12 cellular contexts compared by ENCODE assay signal in the genomic region with DNA sequence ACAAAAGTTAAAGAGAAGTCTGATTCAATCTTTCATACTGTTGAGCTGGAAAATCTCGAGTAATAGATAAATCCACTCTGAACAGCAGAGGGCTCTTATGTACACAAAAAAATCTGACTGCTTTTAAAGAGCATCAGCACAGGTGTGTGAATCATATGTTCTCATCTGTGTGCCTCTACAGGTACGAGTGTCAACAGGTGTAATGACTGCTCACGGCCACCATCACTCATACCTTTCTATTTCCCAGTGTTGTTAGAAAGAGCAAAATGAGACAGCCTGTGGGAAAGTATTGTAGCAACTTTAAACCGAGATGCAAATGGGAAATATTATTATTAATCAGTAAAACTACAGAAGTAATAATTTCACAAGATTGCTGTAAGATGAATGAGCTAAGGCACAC. TPM values are rescaled to one million over a fixed set of nuclear protein-coding genes. Genes with fewer than 3 reads are reported as not detected.
A peak's percentile ranks its signal among the peaks of the same experiment; 100 is the strongest.
DNase-seq lines count a peak whose midpoint lies in the region; ATAC-seq, FAIRE-seq and TF ChIP-seq lines count a peak whose summit lies in the region.
"Had no signal": no experiment of that assay in that cellular context is flagged by ENCODE, and none has a peak within 500 bp of the region (broad histone marks: within the 10 kb centered on the region; RNA-seq: fewer than 3 reads in every experiment).

No MANE protein-coding gene starts in this region.

- no peak overlapping the region for H3K4me3 Mint-ChIP-seq in MCF 10A (ENCODE audit: unreplicated experiment)
- H3K4me3 Mint-ChIP-seq in immature natural killer cell: no peak overlapping the region
- H3K4me3 Mint-ChIP-seq: central memory CD8-positive, alpha-beta T cell had no signal

- ATAC-seq in upper lobe of right lung (peak; percentile 68), GM19351 (IDR thresholded peaks at IDR 0.05; ENCODE audit: unreplicated experiment) (no peak)

- H3K36me3 Mint-ChIP-seq in MCF 10A (ENCODE audit: insufficient read depth, unreplicated experiment): no peaks in the 10 kb centered on the region
- H3K36me3 Mint-ChIP-seq in immature natural killer cell: no peaks in the 10 kb centered on the region

- H3K4me1 ChIP-seq in breast epithelium (no peaks in the 10 kb centered on the region), endothelial cell of umbilical vein (ENCODE audit: control insufficient read depth, extremely low read depth, insufficient read depth, low read length) (no peaks in the 10 kb centered on the region), upper lobe of right lung (no peaks in the 10 kb centered on the region)

- POLR2A ChIA-PET in MCF 10A (lab: Yijun Ruan, JAX) (interaction anchor here (0.7 to 1.5 kb wide), 6 partner anchors 16 to 499 kb away, joined by 3 to 7 read pairs (median 4); a partner anchor contains a TSS), endothelial cell of umbilical vein (lab: Charles Lee) (no interaction called here)

- H3K4me1 Mint-ChIP-seq in MCF 10A (ENCODE audit: insufficient read depth, unreplicated experiment): peaks cover 14% of the 10 kb centered on the region
- peaks cover 2 to 5% of the 10 kb centered on the region in 2 donors for H3K4me1 Mint-ChIP-seq in immature natural killer cell

- H3K4me3 ChIP-seq in breast epithelium (no peak overlapping the region), endothelial cell of umbilical vein (replicated peaks in 1 of 3; ENCODE audit: insufficient read depth in 1 of 3, low read depth in 1 of 3, low read length in 3 of 3) (no peak overlapping the region), upper lobe of right lung (no peak overlapping the region)
- H3K4me3 ChIP-seq: BLaER1 treated with 17β-estradiol and CSF1 and Interleukin-3, amounts not matched to agents 10 nM and 100 nM; SK-N-MC had no signal

- DNase-seq in MCF 10A (ENCODE audit: unreplicated experiment): peak; percentile 54
- no peak for DNase-seq in breast epithelium (ENCODE audit: low spot score in 2 of 2)
- peak; percentile 59 to 76 for DNase-seq in NCI-H526 (lab: John Stamatoyannopoulos, UW)
- DNase-seq in endothelial cell of umbilical vein (ENCODE audit: low read depth, low spot score): no peak
- DNase-seq in upper lobe of right lung: no peak
- DNase-seq in GM10266 (ENCODE audit: extremely low spot score): no peak
- DNase-seq in immature natural killer cell: no peak
- DNase-seq: activated CD8-positive, alpha-beta memory T cell treated with anti-CD3 and anti-CD28 coated beads, Interleukin-2, amount 50 U/mL, for 48 hours had no signal

- BruUV-seq in MCF 10A (replicated peaks; lab: Mats Ljungman, UMichigan): no TSS peak
- no TSS peak for BruUV-seq in endothelial cell of umbilical vein (replicated peaks; lab: Mats Ljungman, UMichigan)

- no peak overlapping the region for H3K9ac ChIP-seq in endothelial cell of umbilical vein (replicated peaks; ENCODE audit: extremely low read depth, insufficient read depth, low read length)
- H3K9ac ChIP-seq: BLaER1 treated with 17β-estradiol and CSF1 and Interleukin-3, amounts not matched to agents 10 nM and 100 nM had no signal

- TF ChIP-seq POLR2A in breast epithelium (IDR thresholded peaks at IDR 0.05) (no peak), endothelial cell of umbilical vein (IDR thresholded peaks at IDR 0.05; ENCODE audit: low read depth, low read length) (no peak)

- H3K27ac ChIP-seq in breast epithelium (no peak overlapping the region), endothelial cell of umbilical vein (ENCODE audit: insufficient read depth, low read depth, low read length) (no peak overlapping the region), upper lobe of right lung (no peak overlapping the region)
- H3K27ac ChIP-seq: BLaER1 treated with 17β-estradiol and CSF1 and Interleukin-3, amounts not matched to agents 10 nM and 100 nM; SK-N-MC had no signal

- H3K27me3 Mint-ChIP-seq in MCF 10A (ENCODE audit: insufficient read depth, unreplicated experiment) (no peaks in the 10 kb centered on the region), immature natural killer cell (ENCODE audit: low read depth in 3 of 3) (peaks cover 2 to 5% (median 2%) of the 10 kb centered on the region in 3 donors)

- H3K27ac Mint-ChIP-seq in MCF 10A (ENCODE audit: low read depth, unreplicated experiment) (no peak overlapping the region), immature natural killer cell (no peak overlapping the region)

- intact Hi-C loops in MCF 10A (cut with micrococcal nuclease): loop anchor here (10.0 kb wide), 1 partner anchor 824 kb away; no protein-coding TSS in a partner anchor
- intact Hi-C loops in breast epithelium (cut with DNase I; ENCODE audit: low total_unique reads): no loop called here
- intact Hi-C loops in endothelial cell of umbilical vein (cut with micrococcal nuclease): no loop called here
- intact Hi-C loops in upper lobe of right lung (cut with DNase I): no loop called here

- no peaks in the 10 kb centered on the region for H3K9me1 ChIP-seq in endothelial cell of umbilical vein (replicated peaks; ENCODE audit: control insufficient read depth, extremely low read depth, insufficient read depth, low read length)

- no peak overlapping the region for H3K4me2 ChIP-seq in endothelial cell of umbilical vein (ENCODE audit: insufficient read depth, low read length)

- peak; percentile 54 for FAIRE-seq in endothelial cell of umbilical vein (lab: Jason Lieb, UNC)

- H3K9me3 Mint-ChIP-seq in MCF 10A (ENCODE audit: unreplicated experiment) (peaks cover 7% of the 10 kb centered on the region), immature natural killer cell (no peaks in the 10 kb centered on the region)
- H3K9me3 Mint-ChIP-seq: central memory CD8-positive, alpha-beta T cell had no signal

- H3K27me3 ChIP-seq in breast epithelium (no peaks in the 10 kb centered on the region), endothelial cell of umbilical vein (ENCODE audit: control insufficient read depth in 2 of 2, insufficient read depth in 2 of 2, low read length in 2 of 2) (no peaks in the 10 kb centered on the region), upper lobe of right lung (no peaks in the 10 kb centered on the region)
- H3K27me3 ChIP-seq: BLaER1 treated with 17β-estradiol and CSF1 and Interleukin-3, amounts not matched to agents 10 nM and 100 nM had no signal

- H2AFZ ChIP-seq in endothelial cell of umbilical vein (ENCODE audit: low read depth, low read length): no peak overlapping the region

- H3K36me3 ChIP-seq in breast epithelium (no peaks in the 10 kb centered on the region), endothelial cell of umbilical vein (ENCODE audit: control insufficient read depth in 2 of 2, extremely low read depth in 1 of 2, insufficient read depth in 2 of 2, low read length in 2 of 2) (no peaks in the 10 kb centered on the region), upper lobe of right lung (no peaks in the 10 kb centered on the region)
- H3K36me3 ChIP-seq: BLaER1 treated with 17β-estradiol and CSF1 and Interleukin-3, amounts not matched to agents 10 nM and 100 nM had no signal

- TF ChIP-seq CTCF in MCF 10A (IDR thresholded peaks at IDR 0.05; ENCODE audit: unreplicated experiment) (peak; percentile 33), breast epithelium (IDR thresholded peaks at IDR 0.05) (no peak), endothelial cell of umbilical vein (IDR thresholded peaks at IDR 0.05; ENCODE audit: extremely low read depth in 1 of 2, insufficient read depth in 1 of 2, low read depth in 1 of 2, low read length in 2 of 2) (no peak), upper lobe of right lung (IDR thresholded peaks at IDR 0.05) (no peak), GM10266 (IDR thresholded peaks at IDR 0.05; ENCODE audit: control insufficient read depth, insufficient read depth, low read depth, missing control alignments) (no peak)

- dilution Hi-C loops in endothelial cell of umbilical vein (cut with MboI; ENCODE audit: extremely low pct_ligation_motif_present, low sequenced_read_pairs): no loop called here

- H3K9me3 ChIP-seq in breast epithelium (no peaks in the 10 kb centered on the region), endothelial cell of umbilical vein (replicated peaks; ENCODE audit: control insufficient read depth, insufficient read depth, low read length) (no peaks in the 10 kb centered on the region), upper lobe of right lung (no peaks in the 10 kb centered on the region)
- H3K9me3 ChIP-seq: BLaER1 treated with 17β-estradiol and CSF1 and Interleukin-3, amounts not matched to agents 10 nM and 100 nM had no signal

- no peaks in the 10 kb centered on the region for H4K20me1 ChIP-seq in endothelial cell of umbilical vein (replicated peaks; ENCODE audit: control insufficient read depth, extremely low read depth, insufficient read depth, low read length)
- H4K20me1 ChIP-seq: BLaER1 treated with 17β-estradiol and CSF1 and Interleukin-3, amounts not matched to agents 10 nM and 100 nM had no signal

- H3K79me2 ChIP-seq in endothelial cell of umbilical vein (ENCODE audit: control insufficient read depth, insufficient read depth, low read length): no peaks in the 10 kb centered on the region

- CTCF ChIA-PET in MCF 10A (lab: Yijun Ruan, JAX) (interaction anchor here (0.7 to 3.5 kb wide), 21 partner anchors 11 to 820 kb away, joined by 3 to 59 read pairs (median 3); no protein-coding TSS in a partner anchor), endothelial cell of umbilical vein (lab: Charles Lee) (interaction anchor here (0.7 to 1.9 kb wide), 4 partner anchors 9 to 478 kb away, joined by 3 to 8 read pairs (median 4); no protein-coding TSS in a partner anchor)

TF ChIP-seq in endothelial cell of umbilical vein, 7 proteins besides CTCF, POLR2A, EP300 and RAD21 (continues in another document):
- TF ChIP-seq FOS (IDR thresholded peaks at IDR 0.05; ENCODE audit: borderline replicate concordance, insufficient read depth, low read length): no peak
- no peak for TF ChIP-seq POLR2AphosphoS5 (IDR thresholded peaks at IDR 0.05; ENCODE audit: insufficient read depth, low read depth, low read length)
- no peak for TF ChIP-seq EZH2 (IDR thresholded peaks at IDR 0.05; ENCODE audit: borderline replicate concordance, low read depth, low read length, severe bottlenecking)
- TF ChIP-seq, protein P1, sequence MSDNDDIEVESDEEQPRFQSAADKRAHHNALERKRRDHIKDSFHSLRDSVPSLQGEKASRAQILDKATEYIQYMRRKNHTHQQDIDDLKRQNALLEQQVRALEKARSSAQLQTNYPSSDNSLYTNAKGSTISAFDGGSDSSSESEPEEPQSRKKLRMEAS (IDR thresholded peaks at IDR 0.05; ENCODE audit: insufficient read depth, insufficient read length): no peak

RNA-seq across cellular contexts. Expression of a gene that starts 49.0 kb away (rescaled TPM):
- total RNA-seq in MCF 10A (2022): 38.2 and 41.9 TPM in 2 replicates
- total RNA-seq in breast epithelium: 10 to 100 TPM; 17.4 to 22.8 (median 18.4) TPM
- 41.2 and 42.0 TPM in 2 replicates for total RNA-seq in endothelial cell of umbilical vein
- 11.4 and 12.2 TPM in 2 replicates for polyA plus RNA-seq in endothelial cell of umbilical vein
- polyA plus RNA-seq in endothelial cell of umbilical vein (2011; cell fraction: cytosol; rRNA removed): 8.8 TPM in 2 replicates
- 40.6 and 40.9 TPM in 2 replicates for polyA plus RNA-seq in endothelial cell of umbilical vein (2011; cell fraction: nucleus; rRNA removed)
- 21.0 and 23.1 TPM in 2 replicates for polyA plus RNA-seq in endothelial cell of umbilical vein (2012)
- 19.2 and 26.0 TPM in 2 replicates for polyA minus RNA-seq in endothelial cell of umbilical vein
- 6.0 TPM for polyA minus RNA-seq in endothelial cell of umbilical vein (2011; cell fraction: cytosol; rRNA and poly(A)+ RNA removed)
- polyA minus RNA-seq in endothelial cell of umbilical vein (2011; cell fraction: nucleus; rRNA and poly(A)+ RNA removed): 50.2 and 63.8 TPM in 2 replicates
- total RNA-seq in upper lobe of right lung: 32.7 TPM
- polyA plus RNA-seq in immature natural killer cell: 10 to 100 TPM in 2 of 3 donors, 1 to 10 TPM in 1; 9.3 to 33.3 (median 10.7) TPM

Comparison
In these comparisons a context has a peak if more than half of its experiments do, and no peak if none do; other contexts are left out.
1. DNase-seq: peak in MCF 10A (single experiment) and NCI-H526 (2 of 2); none in breast epithelium (0 of 2), endothelial cell of umbilical vein (single experiment), upper lobe of right lung (single experiment), GM10266 (single experiment) and immature natural killer cell (0 of 3).